Comparison of ENCODE assay signal across 12 cellular contexts in genomic region chr20:1427457-1428054, GRCh38. TPM values are rescaled to one million over a fixed set of nuclear protein-coding genes. Genes with fewer than 3 reads are reported as not detected.
A peak's percentile ranks its signal among the peaks of the same experiment; 100 is the strongest.
DNase-seq lines count a peak whose midpoint lies in the region; ATAC-seq and TF ChIP-seq lines count a peak whose summit lies in the region.
"Had no signal": no experiment of that assay in that cellular context is flagged by ENCODE, and none has a peak within 500 bp of the region (broad histone marks: within the 10 kb centered on the region; RNA-seq: fewer than 3 reads in every experiment).

No MANE protein-coding gene starts in this region.

- no peak for TF ChIP-seq CTCF in WTC11 (IDR thresholded peaks at IDR 0.05)
- TF ChIP-seq CTCF in lower lobe of right lung (IDR thresholded peaks at IDR 0.05), result no peak
- TF ChIP-seq CTCF in suprapubic skin (IDR thresholded peaks at IDR 0.05), result no peak

- peaks cover 13% of the 10 kb centered on the region for H3K36me3 Mint-ChIP-seq in WTC11
- H3K36me3 Mint-ChIP-seq: mesothelial cell of epicardium had no signal

- no peak overlapping the region for H3K27ac ChIP-seq in lower lobe of right lung
- no peak overlapping the region for H3K27ac ChIP-seq in suprapubic skin
- H3K27ac ChIP-seq: thoracic aorta had no signal

- CTCF ChIA-PET in WTC11 (lab: Charles Lee), result interaction anchor here (0.8 to 2.4 kb wide), 8 partner anchors 10 to 350 kb away, joined by 3 to 23 read pairs (median 4); partner anchors contain the start of gene NSFL1C

- TF ChIP-seq EP300 in suprapubic skin (IDR thresholded peaks at IDR 0.05), result no peak

- H3K4me1 Mint-ChIP-seq in WTC11, result peaks cover 71% of the 10 kb centered on the region
- H3K4me1 Mint-ChIP-seq: mesothelial cell of epicardium had no signal

- no peaks in the 10 kb centered on the region for H3K27me3 ChIP-seq in lower lobe of right lung (ENCODE audit: low read depth)
- H3K27me3 ChIP-seq in suprapubic skin, result no peaks in the 10 kb centered on the region

- H3K36me3 ChIP-seq in lower lobe of right lung (no peaks in the 10 kb centered on the region), suprapubic skin (no peaks in the 10 kb centered on the region)
- H3K36me3 ChIP-seq: thoracic aorta had no signal

- H3K4me3 Mint-ChIP-seq in WTC11, result 0 out of 2 replicates have a peak overlapping the region, but pooled peaks have one; percentile 1
- H3K4me3 Mint-ChIP-seq: activated T-helper 17 cell treated with anti-CD3 and anti-CD28 coated beads, Interleukin-2, amount 50 U/mL, for 72 hours; mesothelial cell of epicardium had no signal

- H3K27ac Mint-ChIP-seq in WTC11, result peak overlapping the region; percentile 92
- H3K27ac Mint-ChIP-seq: activated T-helper 17 cell treated with anti-CD3 and anti-CD28 coated beads, Interleukin-2, amount 50 U/mL, for 72 hours; mesothelial cell of epicardium had no signal

- no peak for TF ChIP-seq POLR2A in suprapubic skin (IDR thresholded peaks at IDR 0.05)

- H3K4me1 ChIP-seq in lower lobe of right lung, result peaks cover 5% of the 10 kb centered on the region
- peaks cover 4% of the 10 kb centered on the region for H3K4me1 ChIP-seq in suprapubic skin

- WGBS in suprapubic skin, result 39% methylated on average over 3 of the region's 3 CpGs

- DNase-seq in DMS79 (lab: John Stamatoyannopoulos, UW) (peak; percentile 91), NCI-H187 treated with DMSO at 0.1 percent for 48 hours (lab: John Stamatoyannopoulos, UW) (peak; percentile 98), WTC11 (ENCODE audit: low spot score) (peak; percentile 65), lower lobe of right lung (no peak), suprapubic skin (ENCODE audit: low spot score in 2 of 2) (no peak), hepatic stellate cell (ENCODE audit: low spot score) (no peak)
- no peak for DNase-seq in activated CD4-positive, alpha-beta T cell treated with anti-CD3 and anti-CD28 coated beads, Interleukin-2, amount 50 U/mL, for 4 hours
- DNase-seq: T-helper 9 cell had no signal

- peak; percentile 73 for ATAC-seq in WTC11
- peak; percentile 28 to 46 for ATAC-seq in lower lobe of right lung
- no peak for ATAC-seq in HG02678 (IDR thresholded peaks at IDR 0.05; ENCODE audit: unreplicated experiment)
- ATAC-seq: activated T-helper 17 cell treated with anti-CD3 and anti-CD28 coated beads, Interleukin-2, amount 50 U/mL, for 72 hours had no signal

- peaks cover 22% of the 10 kb centered on the region for H3K9me3 Mint-ChIP-seq in WTC11
- H3K9me3 Mint-ChIP-seq: activated T-helper 17 cell treated with anti-CD3 and anti-CD28 coated beads, Interleukin-2, amount 50 U/mL, for 72 hours had no signal

- H3K27me3 Mint-ChIP-seq in WTC11 (ENCODE audit: low read depth), result no peaks in the 10 kb centered on the region
- H3K27me3 Mint-ChIP-seq: activated T-helper 17 cell treated with anti-CD3 and anti-CD28 coated beads, Interleukin-2, amount 50 U/mL, for 72 hours had no signal

- intact Hi-C loops in lower lobe of right lung (cut with DNase I), result no loop called here

- H3K4me3 ChIP-seq in lower lobe of right lung (no peak overlapping the region), suprapubic skin (no peak overlapping the region)
- H3K4me3 ChIP-seq: thoracic aorta had no signal

- H3K9me3 ChIP-seq in lower lobe of right lung (no peaks in the 10 kb centered on the region), suprapubic skin (no peaks in the 10 kb centered on the region)
- H3K9me3 ChIP-seq: thoracic aorta had no signal

- POLR2A ChIA-PET in WTC11 (lab: Charles Lee), result no interaction called here

TF ChIP-seq in WTC11, 78 proteins besides CTCF, POLR2A, EP300 and RAD21 (continues in another document):
- TF ChIP-seq PRRX2 (CRISPR knock-in tag; IDR thresholded peaks at IDR 0.05) (0 out of 2 replicates have a peak, but pooled peaks have one; percentile 65), OVOL2 (CRISPR knock-in tag; IDR thresholded peaks at IDR 0.05; ENCODE audit: borderline replicate concordance) (no peak), ZNF138 (CRISPR knock-in tag; conservative IDR thresholded peaks at IDR 0.05) (no peak), CBFB (CRISPR knock-in tag; IDR thresholded peaks at IDR 0.05; ENCODE audit: low read depth) (no peak), CREB1 (CRISPR knock-in tag; IDR thresholded peaks at IDR 0.05) (no peak), NR2C2 (CRISPR knock-in tag; IDR thresholded peaks at IDR 0.05) (no peak), SP1 (CRISPR knock-in tag; conservative IDR thresholded peaks at IDR 0.05) (peak; percentile 58), TEAD1 (CRISPR knock-in tag; IDR thresholded peaks at IDR 0.05) (peak; percentile 82; the same call in 1 of the 2 replicates), NFE2L1 (CRISPR knock-in tag; IDR thresholded peaks at IDR 0.05) (no peak), FOXP4 (CRISPR knock-in tag; IDR thresholded peaks at IDR 0.05) (peak; percentile 39; the same call in 1 of the 2 replicates), ZNF425 (CRISPR knock-in tag; conservative IDR thresholded peaks at IDR 0.05) (no peak), ERG (CRISPR knock-in tag; IDR thresholded peaks at IDR 0.05) (0 out of 2 replicates have a peak, but pooled peaks have one; percentile 84), ZNF423 (CRISPR knock-in tag; IDR thresholded peaks at IDR 0.05) (peak; percentile 99), ZNF317 (CRISPR knock-in tag; IDR thresholded peaks at IDR 0.05; ENCODE audit: borderline replicate concordance, low read depth) (peak; percentile 78), TCF7 (CRISPR knock-in tag; IDR thresholded peaks at IDR 0.05; ENCODE audit: low read depth) (no peak), FOXK1 (CRISPR knock-in tag; IDR thresholded peaks at IDR 0.05) (peak; percentile 87)
- TF ChIP-seq, protein P1, sequence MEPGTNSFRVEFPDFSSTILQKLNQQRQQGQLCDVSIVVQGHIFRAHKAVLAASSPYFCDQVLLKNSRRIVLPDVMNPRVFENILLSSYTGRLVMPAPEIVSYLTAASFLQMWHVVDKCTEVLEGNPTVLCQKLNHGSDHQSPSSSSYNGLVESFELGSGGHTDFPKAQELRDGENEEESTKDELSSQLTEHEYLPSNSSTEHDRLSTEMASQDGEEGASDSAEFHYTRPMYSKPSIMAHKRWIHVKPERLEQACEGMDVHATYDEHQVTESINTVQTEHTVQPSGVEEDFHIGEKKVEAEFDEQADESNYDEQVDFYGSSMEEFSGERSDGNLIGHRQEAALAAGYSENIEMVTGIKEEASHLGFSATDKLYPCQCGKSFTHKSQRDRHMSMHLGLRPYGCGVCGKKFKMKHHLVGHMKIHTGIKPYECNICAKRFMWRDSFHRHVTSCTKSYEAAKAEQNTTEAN (CRISPR knock-in tag; IDR thresholded peaks at IDR 0.05), result peak; percentile 56; the same call in 1 of the 2 replicates

RNA-seq across cellular contexts. Expression of gene FKBP1A, which starts 34.7 kb away (rescaled TPM):
- total RNA-seq in WTC11 (2021), result 197 to 218 TPM (median 201 TPM) in 3 replicates
- total RNA-seq in lower lobe of right lung, result 291 TPM
- 100 to 1,000 TPM in 3 of 4 donors, 10 to 100 TPM in 1; 100.0 to 151 (median 115) TPM for total RNA-seq in suprapubic skin

RNA-seq across cellular contexts. Expression of gene NSFL1C, which starts 39.1 kb away (rescaled TPM):
- total RNA-seq in WTC11 (2021), result 76.7 to 85.5 TPM (median 83.2 TPM) in 3 replicates
- total RNA-seq in lower lobe of right lung, result 73.8 TPM
- 10 to 100 TPM; 55.0 to 75.3 (median 64.3) TPM for total RNA-seq in suprapubic skin

Comparison
In these comparisons a context has a peak if more than half of its experiments do, and no peak if none do; other contexts are left out.
1. DNase-seq: peak in DMS79 (single experiment), NCI-H187 treated with DMSO at 0.1 percent for 48 hours (single experiment) and WTC11 (single experiment); none in lower lobe of right lung (single experiment), suprapubic skin (0 of 2), hepatic stellate cell (single experiment) and activated CD4-positive, alpha-beta T cell treated with anti-CD3 and anti-CD28 coated beads, Interleukin-2, amount 50 U/mL, for 4 hours (0 of 2).